ENCODE assay signal across 8 cellular contexts in genomic region chr1:212557739-212558664, GRCh38. TPM values are rescaled to one million over a fixed set of nuclear protein-coding genes. Genes with fewer than 3 reads are reported as not detected.
DNase-seq lines count a peak whose midpoint lies in the region; ATAC-seq and TF ChIP-seq lines count a peak whose summit lies in the region.

No MANE protein-coding gene starts in this region.

- H3K27ac Mint-ChIP-seq in activated CD4-positive, alpha-beta T cell treated with anti-CD3 and anti-CD28 coated beads, Interleukin-2, amount 10 ng/mL, durations not matched to agents 7 days and 5 days: peak overlapping the region; percentile 78

- intact Hi-C loops in vagina (cut with DNase I): loop anchor here (2.0 to 10.0 kb wide), 2 partner anchors 49 to 63 kb away; no protein-coding TSS in a partner anchor

- H3K9me3 ChIP-seq in SK-N-MC (ENCODE audit: low read depth, low read length) (no peaks in the 10 kb centered on the region), mononuclear cell (ENCODE audit: low read depth, low read length) (no peaks in the 10 kb centered on the region), vagina (no peaks in the 10 kb centered on the region)

- TF ChIP-seq POLR2A in vagina (IDR thresholded peaks at IDR 0.05): no peak

- peaks cover 1% of the 10 kb centered on the region for H3K36me3 Mint-ChIP-seq in activated CD4-positive, alpha-beta T cell treated with anti-CD3 and anti-CD28 coated beads, Interleukin-2, amount 10 ng/mL, durations not matched to agents 7 days and 5 days (ENCODE audit: low read depth)

- ATAC-seq in HG02970 (IDR thresholded peaks at IDR 0.05; ENCODE audit: low FRiP score, unreplicated experiment): peak; percentile 21

- no peaks in the 10 kb centered on the region for H3K36me3 ChIP-seq in SK-N-MC (ENCODE audit: insufficient read depth, low read length)
- H3K36me3 ChIP-seq in vagina: no peaks in the 10 kb centered on the region

- peaks cover 2% of the 10 kb centered on the region for H3K27me3 ChIP-seq in mononuclear cell (ENCODE audit: insufficient read depth, low read length)
- H3K27me3 ChIP-seq in vagina: no peaks in the 10 kb centered on the region

- peak overlapping the region; percentile 61 for H3K4me3 Mint-ChIP-seq in activated CD4-positive, alpha-beta T cell treated with anti-CD3 and anti-CD28 coated beads, Interleukin-2, amount 10 ng/mL, durations not matched to agents 7 days and 5 days

- peaks cover 37% of the 10 kb centered on the region for H3K27me3 Mint-ChIP-seq in activated CD4-positive, alpha-beta T cell treated with anti-CD3 and anti-CD28 coated beads, Interleukin-2, amount 10 ng/mL, durations not matched to agents 7 days and 5 days

- H3K4me3 ChIP-seq in SK-N-MC (peak overlapping the region; percentile 84), mononuclear cell (ENCODE audit: low read length) (peak overlapping the region; percentile 83), vagina (peak overlapping the region; percentile 74 to 79)

- H3K4me1 Mint-ChIP-seq in activated CD4-positive, alpha-beta T cell treated with anti-CD3 and anti-CD28 coated beads, Interleukin-2, amount 10 ng/mL, durations not matched to agents 7 days and 5 days: peaks cover 7% of the 10 kb centered on the region

- POLR2A ChIA-PET in activated CD4-positive, alpha-beta T cell treated with anti-CD3 and anti-CD28 coated beads, Interleukin-2, amount 10 ng/mL, durations not matched to agents 7 days and 5 days (lab: Charles Lee): interaction anchor here (0.9 kb wide), 1 partner anchor 51 kb away, joined by 3 read pairs; the partner anchor contains the start of gene ATF3

- no peak for TF ChIP-seq CTCF in vagina (IDR thresholded peaks at IDR 0.05)

- H3K27ac ChIP-seq in SK-N-MC (peak overlapping the region; percentile 85), epithelial cell of prostate (peak overlapping the region; percentile 66), vagina (peak overlapping the region; percentile 99)

- H3K4me1 ChIP-seq in mononuclear cell (ENCODE audit: insufficient read depth, low read length) (peaks cover 11% of the 10 kb centered on the region), vagina (peaks cover 4% of the 10 kb centered on the region)

- H3K9ac ChIP-seq in SK-N-MC (ENCODE audit: insufficient read length): peak overlapping the region; percentile 94

- H3K9me3 Mint-ChIP-seq in activated CD4-positive, alpha-beta T cell treated with anti-CD3 and anti-CD28 coated beads, Interleukin-2, amount 10 ng/mL, durations not matched to agents 7 days and 5 days: peaks cover 2% of the 10 kb centered on the region

- no peak for DNase-seq in activated CD4-positive, alpha-beta T cell treated with anti-CD3 and anti-CD28 coated beads, Interleukin-2, amount 10 ng/mL, durations not matched to agents 7 days and 5 days
- DNase-seq in activated CD4-positive, alpha-beta T cell treated with anti-CD3 and anti-CD28 coated beads for 4 hours: no peak
- DNase-seq in SK-N-MC (ENCODE audit: low read depth, low spot score): no peak
- no peak for DNase-seq in epithelial cell of prostate (ENCODE audit: low read depth, low spot score)
- no peak for DNase-seq in vagina (ENCODE audit: extremely low spot score in 2 of 2)
- no peak for DNase-seq in DMS79 (lab: John Stamatoyannopoulos, UW)

- CTCF ChIA-PET in activated CD4-positive, alpha-beta T cell treated with anti-CD3 and anti-CD28 coated beads, Interleukin-2, amount 10 ng/mL, durations not matched to agents 7 days and 5 days (lab: Charles Lee): interaction anchor here (0.6 to 1.4 kb wide), 7 partner anchors 9 to 345 kb away, joined by 3 to 5 read pairs (median 4); no protein-coding TSS in a partner anchor

RNA-seq across cellular contexts. Expression of gene ATF3, which starts 50.6 kb away (rescaled TPM):
- total RNA-seq in activated CD4-positive, alpha-beta T cell treated with anti-CD3 and anti-CD28 coated beads, Interleukin-2, amount 10 ng/mL, durations not matched to agents 7 days and 5 days: 10 to 100 TPM; 10.0 to 13.0 TPM
- 53.6 TPM for total RNA-seq in mononuclear cell
- 34.9 TPM for total RNA-seq in vagina
